Comparison of ENCODE assay signal across 24 cellular contexts in genomic region chr2:27506587-27506986, GRCh38. TPM values are rescaled to one million over a fixed set of nuclear protein-coding genes. Genes with fewer than 3 reads are reported as not detected.
"Had no signal": no experiment of that assay in that cellular context is flagged by ENCODE, and none has a peak within 500 bp of the region (broad histone marks: within the 10 kb centered on the region; RNA-seq: fewer than 3 reads in every experiment).

No MANE protein-coding gene starts in this region.

- FAIRE-seq: HTR-8/SVneo, RCC 7860 had no signal

- H3K36me3 ChIP-seq: MG63 had no signal

- H3K27me3 ChIP-seq: MG63 had no signal

- H3K9me3 ChIP-seq: MG63, SK-N-SH had no signal

- H3K4me3 ChIP-seq: MG63 had no signal

- H3K9ac ChIP-seq: SK-N-SH had no signal

- DNase-seq: Karpas-422, KG1, MG63, NCI-H1092, NCI-H1105 treated with DMSO at 0.1 percent for 48 hours, NCI-H1417 treated with DMSO at 0.1 percent for 48 hours, NCI-H146, NCI-H1694 treated with DMSO at 0.1 percent for 48 hours, NCI-H1930, NCI-H2081, NCI-H2107, NCI-H226, NCI-H446, NCI-H510A, NCI-H524 treated with DMSO at 0.1 percent for 48 hours, NCI-H69, NCI-H774, RPMI8226, SHP77, SK-N-SH, SW 1271 had no signal

- H3K4me2 ChIP-seq: SK-N-SH had no signal

RNA-seq across cellular contexts. Expression of gene GCKR, which starts 9.9 kb away (rescaled TPM):
- total RNA-seq: SK-MEL-5 had no signal
